In genomic region chr3:134110963-134111362, GRCh38 we compare ENCODE assay signal across 29 cellular contexts.
"Had no signal": no experiment of that assay in that cellular context is flagged by ENCODE, and none has a peak within 500 bp of the region (broad histone marks: within the 10 kb centered on the region; RNA-seq: fewer than 3 reads in every experiment).

No MANE protein-coding gene starts in this region.

- H3K4me3 Mint-ChIP-seq: stimulated activated effector memory CD8-positive, alpha-beta T cell treated with anti-CD3 and anti-CD28 coated beads, Interleukin-12 subunit alpha, Interleukin-12 subunit beta, amount 100 ng/mL, for 72 hours; stimulated activated memory B cell treated with anti-CD40 and anti-IgM and Interleukin-4, amounts not matched to agents 10 μg/mL and 1 μg/mL and 100 μg/mL, for 72 hours; stimulated activated naive B cell treated with anti-CD40 and anti-IgM and Interleukin-4, amounts not matched to agents 10 μg/mL and 1 μg/mL and 100 μg/mL, for 72 hours; stimulated activated naive CD8-positive, alpha-beta T cell treated with anti-CD3 and anti-CD28 coated beads, Interleukin-15, amount 100 ng/mL, for 72 hours; stimulated activated naive CD8-positive, alpha-beta T cell treated with anti-CD3 and anti-CD28 coated beads, Interleukin-15, Interleukin-2, amounts not matched to agents 100 ng/mL and 50 ng/mL, for 24 hours; type B pancreatic cell had no signal

- H3K36me3 Mint-ChIP-seq: stimulated activated effector memory CD8-positive, alpha-beta T cell treated with anti-CD3 and anti-CD28 coated beads, Interleukin-12 subunit alpha, Interleukin-12 subunit beta, amount 100 ng/mL, for 72 hours; stimulated activated memory B cell treated with anti-CD40 and anti-IgM and Interleukin-4, amounts not matched to agents 10 μg/mL and 1 μg/mL and 100 μg/mL, for 72 hours had no signal

- H3K9me3 ChIP-seq: suprapubic skin, testis, thoracic aorta, thyroid gland, tibial nerve, transverse colon, upper lobe of left lung, upper lobe of right lung, uterus, vagina had no signal

- H3K27me3 Mint-ChIP-seq: stimulated activated naive CD8-positive, alpha-beta T cell treated with anti-CD3 and anti-CD28 coated beads, Interleukin-15, amount 100 ng/mL, for 72 hours; stimulated activated naive CD8-positive, alpha-beta T cell treated with anti-CD3 and anti-CD28 coated beads, Interleukin-15, Interleukin-2, amounts not matched to agents 100 ng/mL and 50 ng/mL, for 24 hours; type B pancreatic cell had no signal

- FAIRE-seq: urothelium cell line had no signal

- ATAC-seq: stimulated activated effector memory CD8-positive, alpha-beta T cell treated with anti-CD3 and anti-CD28 coated beads, Interleukin-12 subunit alpha, Interleukin-12 subunit beta, amount 100 ng/mL, for 72 hours; stimulated activated memory B cell treated with anti-CD40 and anti-IgM and Interleukin-4, amounts not matched to agents 10 μg/mL and 1 μg/mL and 100 μg/mL, for 72 hours; stimulated activated naive B cell treated with anti-CD40 and anti-IgM and Interleukin-4, amounts not matched to agents 10 μg/mL and 1 μg/mL and 100 μg/mL, for 72 hours; stimulated activated naive CD8-positive, alpha-beta T cell treated with anti-CD3 and anti-CD28 coated beads, Interleukin-15, amount 100 ng/mL, for 72 hours; stimulated activated naive CD8-positive, alpha-beta T cell treated with anti-CD3 and anti-CD28 coated beads, Interleukin-15, Interleukin-2, amounts not matched to agents 100 U/mL and 50 U/mL, for 24 hours; upper lobe of right lung had no signal

- DNase-seq: stimulated activated CD4-positive, alpha-beta T cell treated with anti-CD3 and anti-CD28 coated beads, Interleukin-2, amount 100 ng/mL, for 48 hours; stimulated activated CD4-positive, alpha-beta T cell treated with anti-CD3 and anti-CD28 coated beads, Interleukin-4, amount 100 ng/mL, for 1 hour; stimulated activated CD4-positive, alpha-beta T cell treated with anti-CD3 and anti-CD28 coated beads, Interleukin-4, amount 100 ng/mL, for 24 hours; stimulated activated CD4-positive, alpha-beta T cell treated with anti-CD3 and anti-CD28 coated beads, Interleukin-4, amount 100 ng/mL, for 4 hours; stimulated activated CD8-positive, alpha-beta memory T cell treated with anti-CD3 and anti-CD28 coated beads, Interleukin-4, amount 100 ng/mL, for 48 hours; stimulated activated naive B cell treated with anti-CD40 and anti-IgM and Interleukin-4, amounts not matched to agents 10 μg/mL and 1 μg/mL and 100 μg/mL, for 72 hours; stimulated activated naive CD4-positive, alpha-beta T cell; stimulated activated naive CD4-positive, alpha-beta T cell treated with Interleukin-2 at 50 U/mL for 16 hours; stimulated activated naive CD8-positive, alpha-beta T cell treated with anti-CD3 and anti-CD28 coated beads, Interleukin-15, amount 100 ng/mL, for 72 hours; stimulated activated naive CD8-positive, alpha-beta T cell treated with anti-CD3 and anti-CD28 coated beads, Interleukin-15, Interleukin-2, amounts not matched to agents 100 U/mL and 50 U/mL, for 24 hours; stomach; substantia nigra; testis; thyroid gland; tibial artery; transverse colon; trophoblast cell; upper lobe of left lung; upper lobe of right lung; uterus had no signal

- H3K27me3 ChIP-seq: stomach, suprapubic skin, testis, thyroid gland, tibial artery, tibial nerve, transverse colon, upper lobe of left lung, upper lobe of right lung, uterus, vagina had no signal

- H3K27ac Mint-ChIP-seq: stimulated activated effector memory CD8-positive, alpha-beta T cell treated with anti-CD3 and anti-CD28 coated beads, Interleukin-12 subunit alpha, Interleukin-12 subunit beta, amount 100 ng/mL, for 72 hours; stimulated activated memory B cell treated with anti-CD40 and anti-IgM and Interleukin-4, amounts not matched to agents 10 μg/mL and 1 μg/mL and 100 μg/mL, for 72 hours; stimulated activated naive B cell treated with anti-CD40 and anti-IgM and Interleukin-4, amounts not matched to agents 10 μg/mL and 1 μg/mL and 100 μg/mL, for 72 hours; stimulated activated naive CD8-positive, alpha-beta T cell treated with anti-CD3 and anti-CD28 coated beads, Interleukin-15, amount 100 ng/mL, for 72 hours; stimulated activated naive CD8-positive, alpha-beta T cell treated with anti-CD3 and anti-CD28 coated beads, Interleukin-15, Interleukin-2, amounts not matched to agents 100 ng/mL and 50 ng/mL, for 24 hours; type B pancreatic cell had no signal

- H3K27ac ChIP-seq: stomach, suprapubic skin, testis, thoracic aorta, thyroid gland, tibial artery, tibial nerve, transverse colon, upper lobe of left lung, upper lobe of right lung, uterus, vagina had no signal

- H3K36me3 ChIP-seq: stomach, suprapubic skin, thoracic aorta, thyroid gland, tibial nerve, transverse colon, upper lobe of left lung, upper lobe of right lung, uterus, vagina had no signal

- H3K4me1 Mint-ChIP-seq: stimulated activated effector memory CD8-positive, alpha-beta T cell treated with anti-CD3 and anti-CD28 coated beads, Interleukin-12 subunit alpha, Interleukin-12 subunit beta, amount 100 ng/mL, for 72 hours; stimulated activated memory B cell treated with anti-CD40 and anti-IgM and Interleukin-4, amounts not matched to agents 10 μg/mL and 1 μg/mL and 100 μg/mL, for 72 hours; stimulated activated naive B cell treated with anti-CD40 and anti-IgM and Interleukin-4, amounts not matched to agents 10 μg/mL and 1 μg/mL and 100 μg/mL, for 72 hours; stimulated activated naive CD8-positive, alpha-beta T cell treated with anti-CD3 and anti-CD28 coated beads, Interleukin-15, amount 100 ng/mL, for 72 hours had no signal

- H3K4me3 ChIP-seq: stomach, suprapubic skin, testis, thoracic aorta, thyroid gland, tibial artery, tibial nerve, transverse colon, upper lobe of left lung, upper lobe of right lung, uterus, vagina had no signal

- H3K4me1 ChIP-seq: stomach, suprapubic skin, testis, thyroid gland, tibial artery, tibial nerve, transverse colon, upper lobe of left lung, upper lobe of right lung, uterus, vagina had no signal
